In genomic region chr2:190961918-190962487, GRCh38 we compare ENCODE assay signal across 11 cellular contexts. TPM values are rescaled to one million over a fixed set of nuclear protein-coding genes. Genes with fewer than 3 reads are reported as not detected.
A peak's percentile ranks its signal among the peaks of the same experiment; 100 is the strongest.
DNase-seq lines count a peak whose midpoint lies in the region; ATAC-seq and TF ChIP-seq lines count a peak whose summit lies in the region.
"Had no signal": no experiment of that assay in that cellular context is flagged by ENCODE, and none has a peak within 500 bp of the region (broad histone marks: within the 10 kb centered on the region; RNA-seq: fewer than 3 reads in every experiment).

No MANE protein-coding gene starts in this region.

- peak; percentile 47 for ATAC-seq in GM18511 (IDR thresholded peaks at IDR 0.05; ENCODE audit: unreplicated experiment)
- peak; percentile 23 to 87 for ATAC-seq in left cardiac atrium

- DNase-seq in AG10803 (ENCODE audit: low read depth): peak; percentile 63
- peak; percentile 66 for DNase-seq in OCI-M1 (lab: John Stamatoyannopoulos, UW)
- no peak for DNase-seq in left cardiac atrium
- no peak for DNase-seq in mucosa of gallbladder (ENCODE audit: low spot score)
- no peak for DNase-seq in NCI-H2029 treated with DMSO at 0.1 percent for 48 hours (lab: John Stamatoyannopoulos, UW)
- no peak for DNase-seq in SJCRH30
- no peak for DNase-seq in NCI-H345 treated with DMSO at 0.1 percent for 48 hours (lab: John Stamatoyannopoulos, UW; ENCODE audit: unreplicated experiment)
- DNase-seq: NCI-H1694 treated with DMSO at 0.1 percent for 48 hours, SHP77 had no signal

- no peak overlapping the region for H3K27ac ChIP-seq in SJCRH30
- H3K27ac ChIP-seq: HL-60 had no signal

- no peaks in the 10 kb centered on the region for H3K4me1 ChIP-seq in SJCRH30

- no peak for TF ChIP-seq CTCF in AG10803 (conservative IDR thresholded peaks at IDR 0.05; ENCODE audit: low read length)

- intact Hi-C loops in left cardiac atrium (cut with DNase I): loop anchor here in 1 of 2 donors (10.0 kb wide), 1 partner anchor 107 kb away; no protein-coding TSS in a partner anchor

- no peaks in the 10 kb centered on the region for H3K27me3 ChIP-seq in SJCRH30

- H3K9me3 ChIP-seq in SJCRH30 (replicated peaks): no peaks in the 10 kb centered on the region

- H3K36me3 ChIP-seq in SJCRH30: peaks cover 41% of the 10 kb centered on the region

- H3K4me3 ChIP-seq in AG10803 (ENCODE audit: low read length) (no peak overlapping the region), SJCRH30 (no peak overlapping the region)

RNA-seq across cellular contexts. Expression of gene STAT1, which starts 52.0 kb away (rescaled TPM):
- total RNA-seq in left cardiac atrium (10 to 100 TPM; 37.3 to 76.7 TPM), mucosa of gallbladder (68.6 TPM)
- total RNA-seq in SJCRH30 (2014; rRNA removed; shearing (Covaris generic)): 130 and 135 TPM in 2 replicates

Comparison
In these comparisons a context has a peak if more than half of its experiments do, and no peak if none do; other contexts are left out.
1. DNase-seq: peak in AG10803 (single experiment) and OCI-M1 (single experiment); none in left cardiac atrium (single experiment), mucosa of gallbladder (single experiment), NCI-H2029 treated with DMSO at 0.1 percent for 48 hours (single experiment), SJCRH30 (0 of 2) and NCI-H345 treated with DMSO at 0.1 percent for 48 hours (single experiment).